In genomic region chr15:55403531-55403930, GRCh38 we compare ENCODE assay signal across 1 cellular context.
TF ChIP-seq lines count a peak whose summit lies in the region.

No MANE protein-coding gene starts in this region.

TF ChIP-seq in K562, 482 proteins besides CTCF, POLR2A, EP300 and RAD21 (continued from another document and continues in another):
- no peak for TF ChIP-seq ATF1 (CRISPR knock-in tag; IDR thresholded peaks at IDR 0.05)
- TF ChIP-seq ATF1 (tag; IDR thresholded peaks at IDR 0.05) = peak; percentile 30; the same call in 1 of the 2 replicates
- TF ChIP-seq POLR2H (tag; IDR thresholded peaks at IDR 0.05; ENCODE audit: low read depth) = peak; percentile 87
- TF ChIP-seq ETV1 (tag; conservative IDR thresholded peaks at IDR 0.05; ENCODE audit: low read depth) = peak; percentile 88
- TF ChIP-seq CREB3 (tag; conservative IDR thresholded peaks at IDR 0.05; ENCODE audit: low read depth) = no peak
- TF ChIP-seq MGA (IDR thresholded peaks at IDR 0.05) = peak; percentile 9; the same call in 1 of the 2 replicates
- TF ChIP-seq ZNF696 (CRISPR knock-in tag; conservative IDR thresholded peaks at IDR 0.05) = no peak
- peak; percentile 90 for TF ChIP-seq MEIS2 (IDR thresholded peaks at IDR 0.05; ENCODE audit: partially characterized antibody)
- TF ChIP-seq ESRRA (IDR thresholded peaks at IDR 0.05; ENCODE audit: borderline replicate concordance, low read depth) = peak; percentile 77; the same call in 1 of the 2 replicates
- TF ChIP-seq FOSL1 (tag; conservative IDR thresholded peaks at IDR 0.05) = peak; percentile 24; the same call in 1 of the 2 replicates
- TF ChIP-seq GTF2E2 (tag; IDR thresholded peaks at IDR 0.05) = peak; percentile 41; the same call in 1 of the 2 replicates
- peak; percentile 98 for TF ChIP-seq C11orf30 (IDR thresholded peaks at IDR 0.05; ENCODE audit: low read depth)
- TF ChIP-seq ID3 (CRISPR knock-in tag; IDR thresholded peaks at IDR 0.05) = no peak
- TF ChIP-seq ID3 (tag; IDR thresholded peaks at IDR 0.05) = peak; percentile 88; the same call in 1 of the 2 replicates
- no peak for TF ChIP-seq ZNF280A (IDR thresholded peaks at IDR 0.05; ENCODE audit: low read depth, partially characterized antibody)
- TF ChIP-seq TEAD4 (IDR thresholded peaks at IDR 0.05; ENCODE audit: low read length) = peak; percentile 68
- no peak for TF ChIP-seq TEAD4 (CRISPR knock-in tag; IDR thresholded peaks at IDR 0.05; ENCODE audit: borderline replicate concordance)
- TF ChIP-seq MAFG (tag; conservative IDR thresholded peaks at IDR 0.05) = peak; percentile 96
- no peak for TF ChIP-seq PBX2 (CRISPR knock-in tag; IDR thresholded peaks at IDR 0.05; ENCODE audit: low read depth)
- TF ChIP-seq PBX2 (tag; conservative IDR thresholded peaks at IDR 0.05; ENCODE audit: low read depth) = peak; percentile 82
- TF ChIP-seq THRB (CRISPR knock-in tag; conservative IDR thresholded peaks at IDR 0.05) = no peak
- no peak for TF ChIP-seq PYGO2 (tag; IDR thresholded peaks at IDR 0.05)
- TF ChIP-seq CREBBP (IDR thresholded peaks at IDR 0.05; ENCODE audit: low read depth, low read length) = no peak
- peak; percentile 4; the same call in 1 of the 2 replicates for TF ChIP-seq RAD51 (IDR thresholded peaks at IDR 0.05; ENCODE audit: borderline replicate concordance, low read depth)
- TF ChIP-seq TAL1 (IDR thresholded peaks at IDR 0.05) = peak; percentile 45; the same call in 1 of the 2 replicates
- TF ChIP-seq RCOR1 (IDR thresholded peaks at IDR 0.05; ENCODE audit: borderline replicate concordance in 1 of 2, low read depth in 2 of 2, low read length in 2 of 2) = peak in 1 of 2 experiments; percentile 61; a peak in 1 of 4 replicates
- peak; percentile 93 for TF ChIP-seq ATF3 (IDR thresholded peaks at IDR 0.05)
- no peak for TF ChIP-seq ATF3 (CRISPR knock-in tag; conservative IDR thresholded peaks at IDR 0.05)
- peak; percentile 95 for TF ChIP-seq ZSCAN32 (CRISPR knock-in tag; IDR thresholded peaks at IDR 0.05)
- peak in 1 of 2 experiments; percentile 25; a peak in 1 of 4 replicates for TF ChIP-seq MNT (conservative IDR thresholded peaks at IDR 0.05)
- no peak for TF ChIP-seq NR2C2 (CRISPR knock-in tag; IDR thresholded peaks at IDR 0.05)
- TF ChIP-seq NR2C2 (tag; IDR thresholded peaks at IDR 0.05) = peak; percentile 64; the same call in 1 of the 2 replicates
- TF ChIP-seq ZNF408 (CRISPR knock-in tag; IDR thresholded peaks at IDR 0.05; ENCODE audit: low read depth) = no peak
- TF ChIP-seq FOXJ2 (tag; IDR thresholded peaks at IDR 0.05) = peak; percentile 73; the same call in 1 of the 2 replicates
- peak; percentile 64; the same call in 1 of the 2 replicates for TF ChIP-seq NCOA1 (IDR thresholded peaks at IDR 0.05; ENCODE audit: low read depth)
- TF ChIP-seq ZNF175 (CRISPR knock-in tag; IDR thresholded peaks at IDR 0.05; ENCODE audit: low read depth) = peak; percentile 20; the same call in 1 of the 2 replicates
- TF ChIP-seq IRF9 (tag; IDR thresholded peaks at IDR 0.05) = peak; percentile 67
- peak in 1 of 2 experiments; percentile 50; a peak in 1 of 4 replicates for TF ChIP-seq KDM1A (IDR thresholded peaks at IDR 0.05)
- peak; percentile 82 for TF ChIP-seq SMARCE1 (IDR thresholded peaks at IDR 0.05)
